In the genomic region with DNA sequence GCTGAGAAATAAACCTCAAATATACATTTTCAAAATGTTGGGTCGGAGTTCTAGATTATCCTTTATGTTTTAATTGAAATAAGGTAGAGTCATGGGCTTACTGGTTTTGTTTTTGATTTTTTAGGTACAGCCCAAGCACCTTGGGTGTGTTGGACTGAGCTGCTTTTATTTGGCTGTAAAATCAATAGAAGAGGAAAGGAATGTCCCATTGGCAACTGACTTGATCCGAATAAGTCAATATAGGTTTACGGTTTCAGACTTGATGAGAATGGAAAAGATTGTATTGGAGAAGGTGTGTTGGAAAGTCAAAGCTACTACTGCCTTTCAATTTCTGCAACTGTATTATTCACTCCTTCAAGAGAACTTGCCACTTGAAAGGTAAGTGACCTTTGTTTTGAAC, we compare ENCODE assay signal across 23 cellular contexts. TPM values are rescaled to one million over a fixed set of nuclear protein-coding genes. Genes with fewer than 3 reads are reported as not detected.
DNase-seq lines count a peak whose midpoint lies in the region; ATAC-seq, FAIRE-seq and TF ChIP-seq lines count a peak whose summit lies in the region.
"Had no signal": no experiment of that assay in that cellular context is flagged by ENCODE, and none has a peak within 500 bp of the region (broad histone marks: within the 10 kb centered on the region; RNA-seq: fewer than 3 reads in every experiment).

No MANE protein-coding gene starts in this region.

- H3K4me1 Mint-ChIP-seq in activated CD8-positive, alpha-beta memory T cell treated with anti-CD3 and anti-CD28 coated beads, Interleukin-2, amount 10 ng/mL, durations not matched to agents 7 days and 5 days = peaks cover 40% of the 10 kb centered on the region
- peaks cover 42% of the 10 kb centered on the region for H3K4me1 Mint-ChIP-seq in osteocyte (ENCODE audit: unreplicated experiment)

- TF ChIP-seq RAD21 in GM12878 (IDR thresholded peaks at IDR 0.05; ENCODE audit: insufficient read depth, low read depth, low read length) = no peak

- H3K4me1 ChIP-seq in HUES6 (ENCODE audit: control insufficient read depth, insufficient read depth, low read length) (peaks cover 12% of the 10 kb centered on the region), GM12878 (ENCODE audit: control insufficient read depth, insufficient read depth, low read length) (no peaks in the 10 kb centered on the region; the same call in 1 of the 2 replicates), aorta (ENCODE audit: control insufficient read depth in 1 of 2, insufficient read depth in 2 of 2, low read length in 2 of 2) (peaks cover 6% of the 10 kb centered on the region in 2 donors)

- H3K4me3 Mint-ChIP-seq in activated CD8-positive, alpha-beta memory T cell treated with anti-CD3 and anti-CD28 coated beads, Interleukin-2, amount 10 ng/mL, durations not matched to agents 7 days and 5 days = no peak overlapping the region
- no peak overlapping the region for H3K4me3 Mint-ChIP-seq in osteocyte (ENCODE audit: unreplicated experiment)
- H3K4me3 Mint-ChIP-seq: dendritic cell treated with granulocyte-macrophage colony-stimulating factor and Interleukin-4, amounts not matched to agents 40 ng/mL and 50 ng/mL, for 4 days had no signal

- TF ChIP-seq EP300 in GM12878 (IDR thresholded peaks at IDR 0.05; ENCODE audit: borderline replicate concordance in 1 of 2, control insufficient read depth in 1 of 2, low read depth in 2 of 2, low read length in 2 of 2) = no peak

- H3K36me3 Mint-ChIP-seq in activated CD8-positive, alpha-beta memory T cell treated with anti-CD3 and anti-CD28 coated beads, Interleukin-2, amount 10 ng/mL, durations not matched to agents 7 days and 5 days = peaks cover 49% of the 10 kb centered on the region
- peaks cover 49% of the 10 kb centered on the region for H3K36me3 Mint-ChIP-seq in osteocyte (ENCODE audit: unreplicated experiment)

- no peak for ATAC-seq in activated CD8-positive, alpha-beta memory T cell treated with anti-CD3 and anti-CD28 coated beads, Interleukin-2, amount 10 ng/mL, durations not matched to agents 7 days and 5 days
- ATAC-seq in GM12878 (no peak), GM21381 (IDR thresholded peaks at IDR 0.05; ENCODE audit: unreplicated experiment) (no peak), aorta (ENCODE audit: low FRiP score) (no peak)
- ATAC-seq: foreskin keratinocyte, Panc1 had no signal

- H3K9ac ChIP-seq in HUES6 (ENCODE audit: low read length) (no peak overlapping the region), GM12878 (ENCODE audit: control insufficient read depth, insufficient read depth, low read length) (no peak overlapping the region)

- POLR2A ChIA-PET in GM12878 (lab: Charles Lee) = interaction anchor here (1.2 to 7.3 kb wide), 4 partner anchors 8 to 64 kb away, joined by 3 to 181 read pairs (median 4); a partner anchor contains a TSS

- CTCF ChIA-PET in activated CD8-positive, alpha-beta memory T cell treated with anti-CD3 and anti-CD28 coated beads, Interleukin-2, amount 10 ng/mL, durations not matched to agents 7 days and 5 days (lab: Charles Lee) = interaction anchor here (1.1 to 2.0 kb wide), 4 partner anchors 10 to 48 kb away, joined by 3 to 9 read pairs (median 4); a partner anchor contains a TSS
- CTCF ChIA-PET in GM12878 (lab: Yijun Ruan, JAX) = interaction anchor here (1.1 to 7.6 kb wide), 6 partner anchors 13 to 62 kb away, joined by 3 to 74 read pairs (median 4); a partner anchor contains a TSS

- H3K27me3 Mint-ChIP-seq in activated CD8-positive, alpha-beta memory T cell treated with anti-CD3 and anti-CD28 coated beads, Interleukin-2, amount 10 ng/mL, durations not matched to agents 7 days and 5 days = no peaks in the 10 kb centered on the region
- no peaks in the 10 kb centered on the region for H3K27me3 Mint-ChIP-seq in osteocyte (ENCODE audit: unreplicated experiment)
- H3K27me3 Mint-ChIP-seq: dendritic cell treated with granulocyte-macrophage colony-stimulating factor and Interleukin-4, amounts not matched to agents 40 ng/mL and 50 ng/mL, for 4 days had no signal

- H3K9me3 Mint-ChIP-seq in activated CD8-positive, alpha-beta memory T cell treated with anti-CD3 and anti-CD28 coated beads, Interleukin-2, amount 10 ng/mL, durations not matched to agents 7 days and 5 days (ENCODE audit: low read depth) = no peaks in the 10 kb centered on the region
- H3K9me3 Mint-ChIP-seq in osteocyte (ENCODE audit: unreplicated experiment) = no peaks in the 10 kb centered on the region
- H3K9me3 Mint-ChIP-seq: dendritic cell treated with granulocyte-macrophage colony-stimulating factor and Interleukin-4, amounts not matched to agents 40 ng/mL and 50 ng/mL, for 4 days had no signal

- H3K27me3 ChIP-seq in HUES6 (ENCODE audit: control insufficient read depth, insufficient read depth, low read length) (no peaks in the 10 kb centered on the region), GM12878 (replicated peaks in 1 of 2; ENCODE audit: control insufficient read depth in 2 of 2, insufficient read depth in 2 of 2, low read length in 1 of 2) (no peaks in the 10 kb centered on the region), aorta (ENCODE audit: control insufficient read depth in 1 of 2, insufficient read depth in 2 of 2, low read length in 1 of 2) (no peaks in the 10 kb centered on the region)
- H3K27me3 ChIP-seq: breast epithelium, foreskin keratinocyte, MG63 had no signal

- WGBS in GM12878 (ENCODE audit: insufficient coverage, insufficient replicate concordance, low lambda C conversion rate, missing lambda C conversion rate) = 100% methylated on average over 3 of the region's 3 CpGs
- WGBS in aorta, 2 donors = 94 to 95% methylated on average over 3 of the region's 3 CpGs

- no peak for TF ChIP-seq CTCF in GM12878 (IDR thresholded peaks at IDR 0.05 in 2 of 3, conservative IDR thresholded peaks at IDR 0.05 in 1 of 3; ENCODE audit: control insufficient read depth in 2 of 3, extremely low read depth in 1 of 3, insufficient read depth in 1 of 3, low read depth in 3 of 3, low read length in 3 of 3)
- no peak for TF ChIP-seq CTCF in osteocyte (IDR thresholded peaks at IDR 0.05)

- in situ Hi-C loops in GM12878 (cut with MboI) = no loop called here

- RAD21 ChIA-PET in GM12878 (lab: Charles Lee; ENCODE audit: unreplicated experiment) = interaction anchor here (1.1 to 6.4 kb wide), 3 partner anchors 19 to 32 kb away, joined by 3 to 78 read pairs (median 7); a partner anchor contains a TSS

- no TSS peak for BruUV-seq in GM12878 (replicated peaks; lab: Mats Ljungman, UMichigan)

- H2AFZ ChIP-seq in GM12878 (ENCODE audit: control insufficient read depth, low read depth, low read length) = no peak overlapping the region

- TF ChIP-seq POLR2A in GM12878 (IDR thresholded peaks at IDR 0.05; ENCODE audit: low read depth, low read length) = no peak

- H3K27ac ChIP-seq in HUES6 (ENCODE audit: low read depth, low read length) (no peak overlapping the region), GM12878 (ENCODE audit: control insufficient read depth, insufficient read depth) (no peak overlapping the region), aorta (ENCODE audit: low read depth in 1 of 2, low read length in 2 of 2) (no peak overlapping the region)
- H3K27ac ChIP-seq: breast epithelium, foreskin keratinocyte had no signal

- FAIRE-seq in GM12878 (lab: Jason Lieb, UNC) = no peak
- FAIRE-seq: GM12892, H54 had no signal

- H3K9me3 ChIP-seq in HUES6 (ENCODE audit: control insufficient read depth, insufficient read depth, low read depth, low read length) (no peaks in the 10 kb centered on the region), GM12878 (replicated peaks; ENCODE audit: control insufficient read depth, insufficient read depth, low read length) (no peaks in the 10 kb centered on the region), aorta (ENCODE audit: control insufficient read depth, low read length) (no peaks in the 10 kb centered on the region)
- H3K9me3 ChIP-seq: breast epithelium, MG63 had no signal

- peak overlapping the region; percentile 92; the same call in 1 of the 2 replicates for H3K4me3 ChIP-seq in HUES6 (ENCODE audit: low read depth, low read length)
- peak overlapping the region; percentile 93; the same call in 1 of the 2 replicates for H3K4me3 ChIP-seq in GM12878
- no peak overlapping the region for H3K4me3 ChIP-seq in aorta (ENCODE audit: low read length in 2 of 2)
- H3K4me3 ChIP-seq: breast epithelium, MG63 had no signal

- no peak for DNase-seq in activated CD8-positive, alpha-beta memory T cell treated with anti-CD3 and anti-CD28 coated beads, Interleukin-2, amount 10 ng/mL, durations not matched to agents 7 days and 5 days
- no peak for DNase-seq in activated CD8-positive, alpha-beta memory T cell treated with anti-CD3 and anti-CD28 coated beads for 24 hours
- DNase-seq in GM12878 (ENCODE audit: low read depth, low spot score) = no peak
- no peak for DNase-seq in osteocyte (ENCODE audit: extremely low spot score, unreplicated experiment)
- DNase-seq in globus pallidus (ENCODE audit: low spot score) = no peak
- DNase-seq in aorta = no peak
- DNase-seq: activated CD4-positive, CD25-positive, alpha-beta regulatory T cell treated with anti-CD3 and anti-CD28 coated beads, Interleukin-2, amount 50 U/mL, for 72 hours; C1 segment of cervical spinal cord; DMS153; foreskin keratinocyte; MG63; NCI-H1694 treated with DMSO at 0.1 percent for 48 hours; NCI-H82; stimulated activated CD4-positive, alpha-beta T cell treated with anti-CD3 and anti-CD28 coated beads, Interleukin-12 subunit alpha, Interleukin-12 subunit beta, amount 100 ng/mL, for 4 hours; stimulated activated CD8-positive, alpha-beta memory T cell treated with anti-CD3 and anti-CD28 coated beads, Interleukin-4, amount 100 ng/mL, for 48 hours; T1000 had no signal

- H3K4me2 ChIP-seq in GM12878 (ENCODE audit: control insufficient read depth, insufficient read depth) = no peak overlapping the region

- H4K20me1 ChIP-seq in GM12878 (ENCODE audit: control insufficient read depth, insufficient read depth) = no peaks in the 10 kb centered on the region

- peaks cover 36% of the 10 kb centered on the region for H3K79me2 ChIP-seq in GM12878 (ENCODE audit: control insufficient read depth, insufficient read depth, low read length)

- H3K27ac Mint-ChIP-seq in activated CD8-positive, alpha-beta memory T cell treated with anti-CD3 and anti-CD28 coated beads, Interleukin-2, amount 10 ng/mL, durations not matched to agents 7 days and 5 days = peak overlapping the region; percentile 39
- peak overlapping the region; percentile 11 for H3K27ac Mint-ChIP-seq in osteocyte (ENCODE audit: unreplicated experiment)
- H3K27ac Mint-ChIP-seq: dendritic cell treated with granulocyte-macrophage colony-stimulating factor and Interleukin-4, amounts not matched to agents 40 ng/mL and 50 ng/mL, for 4 days had no signal

- SMC1A ChIA-PET in GM12878 (lab: Charles Lee; ENCODE audit: uncharacterized antibody, unreplicated experiment) = interaction anchor here (0.9 to 7.0 kb wide), 5 partner anchors 17 to 66 kb away, joined by 3 to 142 read pairs (median 4); a partner anchor contains a TSS

- intact Hi-C loops in GM12878 (cut with micrococcal nuclease; ENCODE audit: unreplicated experiment) (loop anchor here (1.0 kb wide), 1 partner anchor 18 kb away; no protein-coding TSS in a partner anchor), aorta (cut with DNase I) (no loop called here)

- peaks cover 76% of the 10 kb centered on the region for H3K36me3 ChIP-seq in HUES6 (ENCODE audit: control insufficient read depth, insufficient read depth, low read length)
- H3K36me3 ChIP-seq in GM12878 (ENCODE audit: control insufficient read depth in 2 of 2, insufficient read depth in 2 of 2, low read length in 1 of 2) = peaks cover 0 to 15% of the 10 kb centered on the region in 2 experiments; a peak in 1 of 4 replicates
- H3K36me3 ChIP-seq in aorta (ENCODE audit: control insufficient read depth in 1 of 2, insufficient read depth in 2 of 2, low read length in 1 of 2) = peaks cover 0 to 2% of the 10 kb centered on the region in 2 donors
- H3K36me3 ChIP-seq: breast epithelium had no signal

RNA-seq across cellular contexts. Expression of a gene that starts 3.6 kb away (rescaled TPM):
- 100 to 1,000 TPM; 122 to 144 TPM for total RNA-seq in activated CD8-positive, alpha-beta memory T cell treated with anti-CD3 and anti-CD28 coated beads, Interleukin-2, amount 10 ng/mL, durations not matched to agents 7 days and 5 days
- total RNA-seq in GM12878 (2013; cell fraction: nucleolus; rRNA removed) = 114 and 118 TPM in 2 replicates
- 164 and 203 TPM in 2 replicates for total RNA-seq in GM12878 (2014; rRNA removed)
- total RNA-seq in GM12878 (2014; rRNA removed; fragmentation: Illumina TruSeq; extraction: Trizol) = 227 and 241 TPM in 2 replicates
- total RNA-seq in GM12878 (2021) = 182 and 189 TPM in 2 replicates
- polyA plus RNA-seq in GM12878 (2011; ENCODE audit: low read depth) = 98.0 TPM
- 226 and 358 TPM in 2 replicates for polyA plus RNA-seq in GM12878 (2011; rRNA removed)
- 74.2 and 104 TPM in 2 replicates for polyA plus RNA-seq in GM12878 (2011; cell fraction: cytosol; rRNA removed)
- polyA plus RNA-seq in GM12878 (2011; cell fraction: nucleus; rRNA removed) = 87.6 and 103 TPM in 2 replicates
- 212 and 254 TPM in 2 replicates for polyA plus RNA-seq in GM12878 (2012)
- 180 and 248 TPM in 2 replicates for polyA plus RNA-seq in GM12878 (2014; fragmentation: Illumina TruSeq; extraction: Trizol)
- 100 to 1,000 TPM; 200 to 274 TPM for polyA plus RNA-seq in GM12878 (2014; fragmentation: Nextera tagmentation; extraction: Ambion mirVana)
- polyA plus RNA-seq in GM12878 (2014; rRNA removed) = 70.4 and 90.1 TPM in 2 replicates
- polyA plus RNA-seq in GM12878 (2016; fragmentation: Nextera tagmentation; extraction: Ambion mirVana) = 100 to 1,000 TPM; 199 to 204 TPM
- polyA minus RNA-seq in GM12878 (2011; rRNA and poly(A)+ RNA removed) = 117 and 211 TPM in 2 replicates
- polyA minus RNA-seq in GM12878 (2011; cell fraction: cytosol; rRNA and poly(A)+ RNA removed) = 77.0 and 89.1 TPM in 2 replicates
- polyA minus RNA-seq in GM12878 (2011; cell fraction: nucleus; rRNA and poly(A)+ RNA removed) = 23.2 and 34.7 TPM in 2 replicates
- total RNA-seq in osteocyte = 163 and 165 TPM in 2 replicates
- 100 to 1,000 TPM; 101 to 108 TPM for total RNA-seq in aorta
- 100 to 1,000 TPM in 1 of 2 donors, 10 to 100 TPM in 1; 68.4 to 185 TPM for polyA plus RNA-seq in aorta

RNA-seq across cellular contexts. Expression of a gene that starts 18.9 kb away (rescaled TPM):
- total RNA-seq in activated CD8-positive, alpha-beta memory T cell treated with anti-CD3 and anti-CD28 coated beads, Interleukin-2, amount 10 ng/mL, durations not matched to agents 7 days and 5 days = 10 to 100 TPM; 42.7 to 43.9 TPM
- 38.4 and 41.6 TPM in 2 replicates for total RNA-seq in GM12878 (2013; cell fraction: nucleolus; rRNA removed)
- total RNA-seq in GM12878 (2014; rRNA removed) = 23.7 and 24.1 TPM in 2 replicates
- total RNA-seq in GM12878 (2014; rRNA removed; fragmentation: Illumina TruSeq; extraction: Trizol) = 20.7 and 25.3 TPM in 2 replicates
- 50.4 and 53.9 TPM in 2 replicates for total RNA-seq in GM12878 (2021)
- 4.3 TPM for polyA plus RNA-seq in GM12878 (2011; ENCODE audit: low read depth)
- 25.0 and 50.1 TPM in 2 replicates for polyA plus RNA-seq in GM12878 (2011; rRNA removed)
- polyA plus RNA-seq in GM12878 (2011; cell fraction: cytosol; rRNA removed) = 7.3 and 7.8 TPM in 2 replicates
- polyA plus RNA-seq in GM12878 (2011; cell fraction: nucleus; rRNA removed) = 11.5 and 12.9 TPM in 2 replicates
- 23.8 TPM in 2 replicates for polyA plus RNA-seq in GM12878 (2012)
- 21.8 and 24.0 TPM in 2 replicates for polyA plus RNA-seq in GM12878 (2014; fragmentation: Illumina TruSeq; extraction: Trizol)
- polyA plus RNA-seq in GM12878 (2014; fragmentation: Nextera tagmentation; extraction: Ambion mirVana) = 10 to 100 TPM in 1 of 2 experiments, 1 to 10 TPM in 1; 9.1 to 18.1 TPM
- polyA plus RNA-seq in GM12878 (2014; rRNA removed) = 19.5 and 22.5 TPM in 2 replicates
- 100 to 1,000 TPM; 114 to 133 TPM for polyA plus RNA-seq in GM12878 (2016; fragmentation: Nextera tagmentation; extraction: Ambion mirVana)
- 7.6 and 11.0 TPM in 2 replicates for polyA minus RNA-seq in GM12878 (2011; rRNA and poly(A)+ RNA removed)
- polyA minus RNA-seq in GM12878 (2011; cell fraction: cytosol; rRNA and poly(A)+ RNA removed) = 4.5 and 11.9 TPM in 2 replicates
- polyA minus RNA-seq in GM12878 (2011; cell fraction: nucleus; rRNA and poly(A)+ RNA removed) = 10.6 and 16.1 TPM in 2 replicates
- 25.1 and 30.0 TPM in 2 replicates for total RNA-seq in osteocyte
- total RNA-seq in aorta = 10 to 100 TPM; 14.5 to 20.7 TPM
- 1 to 10 TPM; 7.7 to 9.1 TPM for polyA plus RNA-seq in aorta

RNA-seq across cellular contexts. Expression of a gene that starts 19.5 kb away (rescaled TPM):
- total RNA-seq in activated CD8-positive, alpha-beta memory T cell treated with anti-CD3 and anti-CD28 coated beads, Interleukin-2, amount 10 ng/mL, durations not matched to agents 7 days and 5 days = 10 to 100 TPM; 82.2 to 87.7 TPM
- 24.5 and 26.0 TPM in 2 replicates for total RNA-seq in GM12878 (2013; cell fraction: nucleolus; rRNA removed)
- total RNA-seq in GM12878 (2014; rRNA removed) (55.2 and 75.9 TPM in 2 replicates), GM12878 (2014; rRNA removed; fragmentation: Illumina TruSeq; extraction: Trizol) (96.7 and 101 TPM in 2 replicates), GM12878 (2021) (52.6 and 59.3 TPM in 2 replicates), osteocyte (4.5 and 5.5 TPM in 2 replicates), aorta (1 to 10 TPM in 1 of 2 donors, not detected in 1; 2.2 TPM)
- 13.8 TPM for polyA plus RNA-seq in GM12878 (2011; ENCODE audit: low read depth)
- polyA plus RNA-seq in GM12878 (2011; rRNA removed) (63.9 and 131 TPM in 2 replicates), GM12878 (2014; fragmentation: Illumina TruSeq; extraction: Trizol) (93.0 and 111 TPM in 2 replicates), GM12878 (2014; fragmentation: Nextera tagmentation; extraction: Ambion mirVana) (10 to 100 TPM; 58.1 to 64.4 TPM), GM12878 (2014; rRNA removed) (36.1 and 44.1 TPM in 2 replicates), GM12878 (2016; fragmentation: Nextera tagmentation; extraction: Ambion mirVana) (100 to 1,000 TPM; 117 to 122 TPM), aorta (under 1 TPM in 1 of 2 donors, not detected in 1; 0.75 TPM)
- 16.7 and 19.6 TPM in 2 replicates for polyA plus RNA-seq in GM12878 (2011; cell fraction: cytosol; rRNA removed)
- polyA plus RNA-seq in GM12878 (2011; cell fraction: nucleus; rRNA removed) = 34.3 and 53.5 TPM in 2 replicates
- 18.8 and 33.5 TPM in 2 replicates for polyA plus RNA-seq in GM12878 (2012)
- 22.7 and 22.8 TPM in 2 replicates for polyA minus RNA-seq in GM12878 (2011; rRNA and poly(A)+ RNA removed)
- 10.8 and 14.7 TPM in 2 replicates for polyA minus RNA-seq in GM12878 (2011; cell fraction: cytosol; rRNA and poly(A)+ RNA removed)
- polyA minus RNA-seq in GM12878 (2011; cell fraction: nucleus; rRNA and poly(A)+ RNA removed) = 14.3 and 16.6 TPM in 2 replicates

Comparison
In these comparisons a context has a peak if more than half of its experiments do, and no peak if none do; other contexts are left out.
1. H3K4me3 ChIP-seq: peak in HUES6 (single experiment) and GM12878 (single experiment); none in aorta (0 of 2).